Comparison of ENCODE assay signal across 1 cellular context in genomic region chr18:36851202-36851590, GRCh38.
TF ChIP-seq lines count a peak whose summit lies in the region.

No MANE protein-coding gene starts in this region.

TF ChIP-seq in SK-N-SH treated with all-trans-retinoic acid at 6 μM for 48 hours, 23 proteins besides CTCF, POLR2A, EP300 and RAD21 (continued from another document):
- TF ChIP-seq CREB5 (CRISPR knock-in tag; IDR thresholded peaks at IDR 0.05; ENCODE audit: low read depth) (no peak), TCF4 (CRISPR knock-in tag; IDR thresholded peaks at IDR 0.05; ENCODE audit: borderline replicate concordance) (no peak), ARNTL (CRISPR knock-in tag; IDR thresholded peaks at IDR 0.05; ENCODE audit: borderline replicate concordance, low read depth) (no peak), CSDC2 (CRISPR knock-in tag; IDR thresholded peaks at IDR 0.05) (no peak)
